ENCODE assay signal across 18 cellular contexts in the genomic region with DNA sequence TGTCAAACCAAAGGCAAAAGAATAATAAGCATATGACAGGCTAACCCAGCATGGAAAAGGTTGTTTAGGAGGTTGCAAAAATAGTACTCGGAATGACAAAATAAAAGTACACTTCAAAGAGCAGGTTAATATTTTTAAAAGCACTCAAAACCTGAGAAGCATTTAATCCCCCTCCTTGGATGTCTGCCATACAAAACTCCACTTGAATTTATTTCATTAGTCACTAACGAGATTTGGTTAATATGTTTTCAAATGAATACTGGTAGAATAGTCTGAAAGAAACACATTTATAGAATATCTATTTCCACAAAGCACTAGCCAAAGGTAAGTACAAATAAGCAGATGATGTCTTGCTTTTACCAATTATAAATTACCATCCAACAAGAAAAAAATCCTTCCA.
A peak's percentile ranks its signal among the peaks of the same experiment; 100 is the strongest.
DNase-seq lines count a peak whose midpoint lies in the region; ATAC-seq and TF ChIP-seq lines count a peak whose summit lies in the region.
"Had no signal": no experiment of that assay in that cellular context is flagged by ENCODE, and none has a peak within 500 bp of the region (broad histone marks: within the 10 kb centered on the region; RNA-seq: fewer than 3 reads in every experiment).

No MANE protein-coding gene starts in this region.

- no peak overlapping the region for H3K4me3 Mint-ChIP-seq in activated T-helper 1 cell treated with anti-CD3 and anti-CD28 coated beads, Interleukin-12 subunit alpha, Interleukin-12 subunit beta, Interleukin-2, Interleukin-4 antibody, amounts not matched to agents 30 ng/mL and 10 ng/mL and 1 ng/mL, durations not matched to agents 14 hours and 24 hours and 36 hours
- H3K4me3 Mint-ChIP-seq: activated T-cell treated with anti-CD3 and anti-CD28 coated beads, Interleukin-2, amount 50 U/mL, for 72 hours; natural killer cell treated with Interleukin-12 subunit alpha and Interleukin-12 subunit beta and Interleukin-15 and Interleukin-18, amount 100 ng/mL, for 72 hours; stimulated activated naive B cell treated with anti-CD40 and anti-IgM and Interleukin-4, amounts not matched to agents 10 μg/mL and 1 μg/mL and 100 μg/mL, for 72 hours; T-helper 17 cell had no signal

- no peaks in the 10 kb centered on the region for H3K9me3 Mint-ChIP-seq in activated T-helper 1 cell treated with anti-CD3 and anti-CD28 coated beads, Interleukin-12 subunit alpha, Interleukin-12 subunit beta, Interleukin-2, Interleukin-4 antibody, amounts not matched to agents 30 ng/mL and 10 ng/mL and 1 ng/mL, durations not matched to agents 14 hours and 24 hours and 36 hours
- H3K9me3 Mint-ChIP-seq: activated T-cell treated with anti-CD3 and anti-CD28 coated beads, Interleukin-2, amount 50 U/mL, for 72 hours; stimulated activated naive B cell treated with anti-CD40 and anti-IgM and Interleukin-4, amounts not matched to agents 10 μg/mL and 1 μg/mL and 100 μg/mL, for 72 hours had no signal

- POLR2A ChIA-PET in SK-N-SH (lab: Yijun Ruan, JAX) (no interaction called here), PC-3 (lab: Charles Lee; ENCODE audit: unreplicated experiment) (no interaction called here)

- H2AFZ ChIP-seq in SK-N-SH (ENCODE audit: low read depth), result no peak overlapping the region
- H2AFZ ChIP-seq in PC-3 (ENCODE audit: low read length), result no peak overlapping the region
- H2AFZ ChIP-seq: PC-9 had no signal

- no peak for TF ChIP-seq CTCF in SK-N-SH (IDR thresholded peaks at IDR 0.05)
- no peak for TF ChIP-seq CTCF in PC-3 (conservative IDR thresholded peaks at IDR 0.05; ENCODE audit: low read depth, low read length)
- TF ChIP-seq CTCF in suprapubic skin (IDR thresholded peaks at IDR 0.05), result no peak

- ATAC-seq in SK-N-SH treated with all-trans-retinoic acid at 6 μM for 48 hours (peak; percentile 25; the same call in 2 of the 3 replicates), PC-3 (no peak), GM21576 (IDR thresholded peaks at IDR 0.05; ENCODE audit: unreplicated experiment) (no peak)
- ATAC-seq: natural killer cell treated with Interleukin-12 subunit alpha and Interleukin-12 subunit beta and Interleukin-15 and Interleukin-18, amount 100 ng/mL, for 72 hours; stimulated activated naive B cell treated with anti-CD40 and anti-IgM and Interleukin-4, amounts not matched to agents 10 μg/mL and 1 μg/mL and 100 μg/mL, for 72 hours; T-helper 17 cell had no signal

- H3K79me2 ChIP-seq in SK-N-SH (ENCODE audit: insufficient read depth) (no peaks in the 10 kb centered on the region), PC-3 (ENCODE audit: low read length) (no peaks in the 10 kb centered on the region)

- peaks cover 4 to 8% of the 10 kb centered on the region in 2 experiments; a peak in 3 of 4 replicates for H3K4me1 ChIP-seq in SK-N-SH (ENCODE audit: control insufficient read depth in 1 of 2, insufficient read depth in 2 of 2, low read depth in 1 of 2, low read length in 1 of 2)
- peaks cover 24% of the 10 kb centered on the region for H3K4me1 ChIP-seq in PC-3 (ENCODE audit: insufficient read depth, low read length)
- H3K4me1 ChIP-seq in suprapubic skin, result no peaks in the 10 kb centered on the region
- H3K4me1 ChIP-seq: body of pancreas, upper lobe of right lung had no signal

- no peaks in the 10 kb centered on the region for H4K20me1 ChIP-seq in SK-N-SH (ENCODE audit: insufficient read depth)
- no peaks in the 10 kb centered on the region for H4K20me1 ChIP-seq in PC-3 (ENCODE audit: low read length)

- TF ChIP-seq POLR2A in suprapubic skin (IDR thresholded peaks at IDR 0.05), result no peak

- H3K4me3 ChIP-seq in SK-N-SH (ENCODE audit: low read depth in 2 of 2, low read length in 1 of 2) (no peak overlapping the region), PC-3 (ENCODE audit: low read length) (no peak overlapping the region), suprapubic skin (no peak overlapping the region)
- H3K4me3 ChIP-seq: body of pancreas, PC-9, upper lobe of right lung had no signal

- 81% methylated on average over 2 of the region's 2 CpGs for WGBS in SK-N-SH (ENCODE audit: low lambda C conversion rate)
- 95% methylated on average over 2 of the region's 2 CpGs for WGBS in suprapubic skin

- no peaks in the 10 kb centered on the region for H3K27me3 Mint-ChIP-seq in activated T-helper 1 cell treated with anti-CD3 and anti-CD28 coated beads, Interleukin-12 subunit alpha, Interleukin-12 subunit beta, Interleukin-2, Interleukin-4 antibody, amounts not matched to agents 30 ng/mL and 10 ng/mL and 1 ng/mL, durations not matched to agents 14 hours and 24 hours and 36 hours (ENCODE audit: insufficient read depth)
- H3K27me3 Mint-ChIP-seq: natural killer cell treated with Interleukin-12 subunit alpha and Interleukin-12 subunit beta and Interleukin-15 and Interleukin-18, amount 100 ng/mL, for 72 hours; stimulated activated naive B cell treated with anti-CD40 and anti-IgM and Interleukin-4, amounts not matched to agents 10 μg/mL and 1 μg/mL and 100 μg/mL, for 72 hours; T-helper 17 cell had no signal

- no peak for TF ChIP-seq RAD21 in SK-N-SH (IDR thresholded peaks at IDR 0.05; ENCODE audit: low read length)

- H3K9ac ChIP-seq in SK-N-SH (no peak overlapping the region), PC-3 (ENCODE audit: low read length) (peak overlapping the region; percentile 75)

- H3K4me2 ChIP-seq in SK-N-SH, result no peak overlapping the region
- no peak overlapping the region for H3K4me2 ChIP-seq in PC-3 (ENCODE audit: low read length)
- H3K4me2 ChIP-seq: PC-9 had no signal

- intact Hi-C loops in PC-3 (cut with micrococcal nuclease), result loop anchor here (1.0 to 2.0 kb wide), 7 partner anchors 74 to 1641 kb away; no protein-coding TSS in a partner anchor
- intact Hi-C loops in activated T-helper 1 cell treated with anti-CD3 and anti-CD28 coated beads, Interleukin-12 subunit alpha, Interleukin-12 subunit beta, Interleukin-2, Interleukin-4 antibody, amounts not matched to agents 30 ng/mL and 10 ng/mL and 1 ng/mL, durations not matched to agents 14 hours and 24 hours and 36 hours (cut with micrococcal nuclease), result loop anchor here (1.0 kb wide), 4 partner anchors 249 to 1642 kb away; partner anchors contain the start of gene LRRN3

- DNase-seq in SK-N-SH (no peak), PC-3 (no peak), glomerular visceral epithelial cell (ENCODE audit: extremely low spot score) (peak; percentile 2), suprapubic skin (ENCODE audit: low spot score in 2 of 2) (no peak), GF-D8 (lab: John Stamatoyannopoulos, UW) (no peak)
- DNase-seq in activated T-helper 1 cell treated with anti-CD3 and anti-CD28 coated beads, Interleukin-12 subunit alpha, Interleukin-12 subunit beta, Interleukin-2, Interleukin-4 antibody, amounts not matched to agents 30 ng/mL and 10 ng/mL and 1 ng/mL, durations not matched to agents 14 hours and 24 hours and 36 hours (ENCODE audit: low spot score), result no peak
- DNase-seq: activated CD4-positive, alpha-beta T cell treated with anti-CD3 and anti-CD28 coated beads, Interleukin-2, amount 50 U/mL, for 4 hours; activated naive CD4-positive, alpha-beta T cell; activated T-cell treated with anti-CD3 and anti-CD28 coated beads, Interleukin-2, amount 50 U/mL, for 72 hours; NK-92 treated with Interleukin-12 subunit alpha and Interleukin-12 subunit beta, amount 100 ng/mL, for 24 hours; PC-9; stimulated activated naive B cell treated with anti-CD40 and anti-IgM and Interleukin-4, amounts not matched to agents 10 μg/mL and 1 μg/mL and 100 μg/mL, for 72 hours; T-helper 17 cell; upper lobe of right lung had no signal

- H3K9me3 ChIP-seq in SK-N-SH, result no peaks in the 10 kb centered on the region
- no peaks in the 10 kb centered on the region for H3K9me3 ChIP-seq in PC-3 (ENCODE audit: low read length)
- H3K9me3 ChIP-seq in suprapubic skin, result no peaks in the 10 kb centered on the region
- H3K9me3 ChIP-seq: body of pancreas, upper lobe of right lung had no signal

- no peaks in the 10 kb centered on the region for H3K27me3 ChIP-seq in SK-N-SH (ENCODE audit: insufficient read depth)
- no peaks in the 10 kb centered on the region for H3K27me3 ChIP-seq in PC-3 (ENCODE audit: low read length)
- no peaks in the 10 kb centered on the region for H3K27me3 ChIP-seq in suprapubic skin
- H3K27me3 ChIP-seq: body of pancreas, upper lobe of right lung had no signal

- H3K36me3 ChIP-seq in SK-N-SH (replicated peaks in 1 of 2; ENCODE audit: control insufficient read depth in 1 of 2, insufficient read depth in 2 of 2, low read length in 1 of 2) (no peaks in the 10 kb centered on the region), PC-3 (ENCODE audit: low read depth, low read length) (no peaks in the 10 kb centered on the region), suprapubic skin (no peaks in the 10 kb centered on the region)
- H3K36me3 ChIP-seq: upper lobe of right lung had no signal

- TF ChIP-seq EP300 in SK-N-SH (IDR thresholded peaks at IDR 0.05; ENCODE audit: borderline replicate concordance in 1 of 2, low read depth in 1 of 2, low read length in 1 of 2), result no peak; a peak in 1 of 4 replicates
- TF ChIP-seq EP300 in suprapubic skin (IDR thresholded peaks at IDR 0.05), result no peak

- H3F3A ChIP-seq in SK-N-SH (replicated peaks; ENCODE audit: insufficient read depth) (no peaks in the 10 kb centered on the region), PC-3 (ENCODE audit: low read length, unreplicated experiment) (no peaks in the 10 kb centered on the region)

- CTCF ChIA-PET in SK-N-SH (lab: Yijun Ruan, JAX), result no interaction called here
- CTCF ChIA-PET in PC-3 (lab: Charles Lee), result no interaction called here

- no peaks in the 10 kb centered on the region for H3K36me3 Mint-ChIP-seq in activated T-helper 1 cell treated with anti-CD3 and anti-CD28 coated beads, Interleukin-12 subunit alpha, Interleukin-12 subunit beta, Interleukin-2, Interleukin-4 antibody, amounts not matched to agents 30 ng/mL and 10 ng/mL and 1 ng/mL, durations not matched to agents 14 hours and 24 hours and 36 hours (ENCODE audit: low read depth)
- H3K36me3 Mint-ChIP-seq: natural killer cell treated with Interleukin-12 subunit alpha and Interleukin-12 subunit beta and Interleukin-15 and Interleukin-18, amount 100 ng/mL, for 72 hours had no signal

- peak overlapping the region in 1 of 2 experiments; percentile 72; a peak in 2 of 4 replicates for H3K27ac ChIP-seq in SK-N-SH (ENCODE audit: low read depth in 2 of 2, low read length in 1 of 2)
- H3K27ac ChIP-seq in PC-3 (ENCODE audit: low read length), result peak overlapping the region; percentile 87
- no peak overlapping the region for H3K27ac ChIP-seq in suprapubic skin
- H3K27ac ChIP-seq: body of pancreas, PC-9, upper lobe of right lung had no signal

- H3K9me2 ChIP-seq in SK-N-SH, result no peaks in the 10 kb centered on the region
- H3K9me2 ChIP-seq in PC-3 (replicated peaks; ENCODE audit: low read length), result no peaks in the 10 kb centered on the region

- no peak overlapping the region for H3K27ac Mint-ChIP-seq in activated T-helper 1 cell treated with anti-CD3 and anti-CD28 coated beads, Interleukin-12 subunit alpha, Interleukin-12 subunit beta, Interleukin-2, Interleukin-4 antibody, amounts not matched to agents 30 ng/mL and 10 ng/mL and 1 ng/mL, durations not matched to agents 14 hours and 24 hours and 36 hours
- H3K27ac Mint-ChIP-seq: activated T-cell treated with anti-CD3 and anti-CD28 coated beads, Interleukin-2, amount 50 U/mL, for 72 hours; natural killer cell treated with Interleukin-12 subunit alpha and Interleukin-12 subunit beta and Interleukin-15 and Interleukin-18, amount 100 ng/mL, for 72 hours; stimulated activated naive B cell treated with anti-CD40 and anti-IgM and Interleukin-4, amounts not matched to agents 10 μg/mL and 1 μg/mL and 100 μg/mL, for 72 hours; T-helper 17 cell had no signal

- BruUV-seq in PC-3 (replicated peaks; lab: Mats Ljungman, UMichigan), result TSS peak; percentile 36

- H3K4me1 Mint-ChIP-seq in activated T-helper 1 cell treated with anti-CD3 and anti-CD28 coated beads, Interleukin-12 subunit alpha, Interleukin-12 subunit beta, Interleukin-2, Interleukin-4 antibody, amounts not matched to agents 30 ng/mL and 10 ng/mL and 1 ng/mL, durations not matched to agents 14 hours and 24 hours and 36 hours (ENCODE audit: low read depth), result no peaks in the 10 kb centered on the region
- H3K4me1 Mint-ChIP-seq: T-helper 17 cell had no signal
